1 cellular context compared by ENCODE assay signal in genomic region chr1:109075531-109076490, GRCh38.
TF ChIP-seq lines count a peak whose summit lies in the region.

Gene TAF13 (minus strand): TSS chr1:109076003. CDS start chr1:109075947, 56 bp downstream.

TF ChIP-seq in IMR-90, 13 proteins besides CTCF, POLR2A, EP300 and RAD21 (continued from another document):
- TF ChIP-seq BHLHE40 (IDR thresholded peaks at IDR 0.05; ENCODE audit: low read depth, low read length): no peak
